ENCODE assay signal across 19 cellular contexts in genomic region chr12:115312901-115313300, GRCh38.
A peak's percentile ranks its signal among the peaks of the same experiment; 100 is the strongest.
DNase-seq lines count a peak whose midpoint lies in the region; ATAC-seq and TF ChIP-seq lines count a peak whose summit lies in the region.
"Had no signal": no experiment of that assay in that cellular context is flagged by ENCODE, and none has a peak within 500 bp of the region (broad histone marks: within the 10 kb centered on the region; RNA-seq: fewer than 3 reads in every experiment).

No MANE protein-coding gene starts in this region.

- H3K27ac ChIP-seq in VCaP, result peak overlapping the region; percentile 21; the same call in 1 of the 2 replicates
- H3K27ac ChIP-seq: KMS-11, PC-9, SK-N-MC had no signal

- ATAC-seq in GM21786 (IDR thresholded peaks at IDR 0.05; ENCODE audit: unreplicated experiment), result no peak
- ATAC-seq: T-cell had no signal

- TF ChIP-seq CTCF in VCaP (conservative IDR thresholded peaks at IDR 0.05), result no peak

- DNase-seq in DMS153 (lab: John Stamatoyannopoulos, UW), result peak; percentile 65
- peak; percentile 82 for DNase-seq in NCI-H1105 treated with DMSO at 0.1 percent for 48 hours (lab: John Stamatoyannopoulos, UW)
- peak; percentile 75 for DNase-seq in NCI-H345 treated with DMSO at 0.1 percent for 48 hours (lab: John Stamatoyannopoulos, UW; ENCODE audit: unreplicated experiment)
- DNase-seq in NCI-H524 treated with DMSO at 0.1 percent for 48 hours (lab: John Stamatoyannopoulos, UW), result no peak
- DNase-seq in HCEC 1CT, result no peak
- DNase-seq: Caco-2; CD4-positive, CD25-positive, alpha-beta regulatory T cell; H9; NCI-H1048; NCI-H2081; NCI-H2227 treated with DMSO at 0.1 percent for 48 hours; NCI-H82; PC-9; T-cell; T-helper 9 cell had no signal

Comparison
In these comparisons a context has a peak if more than half of its experiments do, and no peak if none do; other contexts are left out.
1. DNase-seq: peak in DMS153 (single experiment), NCI-H1105 treated with DMSO at 0.1 percent for 48 hours (single experiment) and NCI-H345 treated with DMSO at 0.1 percent for 48 hours (single experiment); none in NCI-H524 treated with DMSO at 0.1 percent for 48 hours (single experiment) and HCEC 1CT (single experiment).